ENCODE assay signal across 17 cellular contexts in the genomic region with DNA sequence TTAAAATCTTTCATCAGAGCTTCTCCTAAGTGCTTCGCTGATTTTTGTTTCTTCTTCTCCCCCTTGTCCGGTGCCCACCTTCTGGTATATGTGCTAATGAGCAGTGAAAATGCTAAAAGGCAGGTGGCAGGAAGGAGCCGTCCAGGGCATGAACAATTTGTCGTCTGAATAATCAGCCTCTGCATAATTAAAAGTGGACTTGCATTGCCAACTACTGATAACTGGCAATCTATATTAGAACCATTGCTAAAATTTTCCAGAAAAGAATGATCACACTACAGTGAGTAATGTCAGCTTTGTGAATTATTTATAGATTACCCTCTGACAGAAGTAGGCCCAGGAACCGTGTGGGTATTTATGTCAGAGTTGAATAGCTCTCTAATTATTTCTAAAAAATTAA. TPM values are rescaled to one million over a fixed set of nuclear protein-coding genes. Genes with fewer than 3 reads are reported as not detected.
DNase-seq lines count a peak whose midpoint lies in the region; ATAC-seq, FAIRE-seq and TF ChIP-seq lines count a peak whose summit lies in the region.
"Had no signal": no experiment of that assay in that cellular context is flagged by ENCODE, and none has a peak within 500 bp of the region (broad histone marks: within the 10 kb centered on the region; RNA-seq: fewer than 3 reads in every experiment).

No MANE protein-coding gene starts in this region.

- H3K4me3 ChIP-seq in retinal pigment epithelial cell (ENCODE audit: low read length), result no peak overlapping the region
- H3K4me3 ChIP-seq in esophagus squamous epithelium, result no peak overlapping the region
- H3K4me3 ChIP-seq: hepatocyte, pancreas, transverse colon had no signal

- intact Hi-C loops in left ventricle myocardium superior (cut with micrococcal nuclease) (no loop called here), esophagus squamous epithelium (cut with DNase I) (no loop called here)

- no peaks in the 10 kb centered on the region for H3K9me3 ChIP-seq in esophagus squamous epithelium
- H3K9me3 ChIP-seq: pancreas, transverse colon had no signal

- H3K27me3 ChIP-seq in esophagus squamous epithelium, result no peaks in the 10 kb centered on the region
- H3K27me3 ChIP-seq: hepatocyte, pancreas, transverse colon had no signal

- TF ChIP-seq POLR2A in GM12891 (IDR thresholded peaks at IDR 0.05; ENCODE audit: low read depth, low read length) (no peak), esophagus squamous epithelium (IDR thresholded peaks at IDR 0.05) (no peak)

- no peak overlapping the region for H3K27ac ChIP-seq in esophagus squamous epithelium
- H3K27ac ChIP-seq: hepatocyte, transverse colon had no signal

- WGBS in esophagus squamous epithelium, 2 donors, result 48 to 57% methylated on average over 5 of the region's 5 CpGs

- H3K4me1 ChIP-seq in esophagus squamous epithelium, result peaks cover 6 to 50% (median 18%) of the 10 kb centered on the region in 3 donors

- TF ChIP-seq CTCF in retinal pigment epithelial cell (conservative IDR thresholded peaks at IDR 0.05; ENCODE audit: low read depth, low read length), result peak; percentile 1
- no peak for TF ChIP-seq CTCF in esophagus squamous epithelium (IDR thresholded peaks at IDR 0.05)

- FAIRE-seq in GM12891 (lab: Jason Lieb, UNC), result peak; percentile 33
- peak; percentile 82 for FAIRE-seq in RCC 7860 (lab: Jason Lieb, UNC)
- FAIRE-seq: pancreas, TTC549 had no signal

- peak; percentile 44 for ATAC-seq in left ventricle myocardium superior
- no peak for ATAC-seq in GM18873 (IDR thresholded peaks at IDR 0.05; ENCODE audit: low FRiP score, unreplicated experiment)
- ATAC-seq: natural killer cell had no signal

- H3K36me3 ChIP-seq in esophagus squamous epithelium, result peaks cover 0 to 22% (median 5%) of the 10 kb centered on the region in 3 donors
- H3K36me3 ChIP-seq: transverse colon had no signal

- DNase-seq in GM12891 (ENCODE audit: insufficient read length, low spot score), result no peak
- no peak for DNase-seq in RCC 7860 (ENCODE audit: low spot score)
- DNase-seq in left ventricle myocardium superior, result no peak
- no peak for DNase-seq in retinal pigment epithelial cell (ENCODE audit: low read depth)
- no peak for DNase-seq in NK-92 treated with Interleukin-12 subunit alpha and Interleukin-12 subunit beta, amount 100 ng/mL, for 24 hours (lab: John Stamatoyannopoulos, UW)
- DNase-seq in esophagus squamous epithelium (lab: John Stamatoyannopoulos, UW), result no peak
- DNase-seq: activated CD4-positive, alpha-beta T cell treated with anti-CD3 and anti-CD28 coated beads, Interleukin-2, amount 10 ng/mL, durations not matched to agents 7 days and 5 days; AML-193; natural killer cell; NCI-H1092; NCI-H510A treated with DMSO at 0.1 percent for 48 hours; stimulated activated CD4-positive, alpha-beta T cell treated with anti-CD3 and anti-CD28 coated beads, Interleukin-2, amount 100 ng/mL, for 48 hours; transverse colon had no signal

TF ChIP-seq in GM12891, 5 proteins besides CTCF, POLR2A, EP300 and RAD21:
- no peak for TF ChIP-seq POLR2AphosphoS5 (IDR thresholded peaks at IDR 0.05; ENCODE audit: low read depth, low read length)
- TF ChIP-seq POU2F2 (IDR thresholded peaks at IDR 0.05; ENCODE audit: low read depth, low read length), result no peak
- no peak for TF ChIP-seq PAX5 (IDR thresholded peaks at IDR 0.05; ENCODE audit: insufficient read depth, low read length, severe bottlenecking)
- no peak for TF ChIP-seq TAF1 (IDR thresholded peaks at IDR 0.05; ENCODE audit: low read depth, low read length)
- no peak for TF ChIP-seq SPI1 (IDR thresholded peaks at IDR 0.05; ENCODE audit: low read depth, low read length)

RNA-seq across cellular contexts. Expression of a gene that starts 28.1 kb away (rescaled TPM):
- 5.4 TPM for polyA plus RNA-seq in GM12891 (2012; ENCODE audit: low read depth, missing spikeins)
- total RNA-seq in left ventricle myocardium superior (146 TPM), esophagus squamous epithelium (100 to 1,000 TPM in 2 of 4 donors, 10 to 100 TPM in 2; 26.6 to 351 (median 80.6) TPM)

RNA-seq across cellular contexts. Expression of a gene that starts 39.8 kb away (rescaled TPM):
- 7.1 TPM for polyA plus RNA-seq in GM12891 (2012; ENCODE audit: low read depth, missing spikeins)
- total RNA-seq in left ventricle myocardium superior, result 6.9 TPM
- total RNA-seq in esophagus squamous epithelium, result 1 to 10 TPM; 5.0 to 9.0 (median 6.5) TPM

RNA-seq across cellular contexts. Expression of a gene that starts 39.9 kb away (rescaled TPM):
- 71.8 TPM for polyA plus RNA-seq in GM12891 (2012; ENCODE audit: low read depth, missing spikeins)
- total RNA-seq in left ventricle myocardium superior (46.0 TPM), esophagus squamous epithelium (10 to 100 TPM; 16.3 to 29.8 (median 25.6) TPM)

RNA-seq across cellular contexts. Expression of a gene that starts 47.3 kb away (rescaled TPM):
- 0.26 TPM for polyA plus RNA-seq in GM12891 (2012; ENCODE audit: low read depth, missing spikeins)
- 1.4 TPM for total RNA-seq in left ventricle myocardium superior
- 1 to 10 TPM in 2 of 4 donors, under 1 TPM in 2; 0.22 to 7.1 (median 1.6) TPM for total RNA-seq in esophagus squamous epithelium
